ENCODE assay signal across 8 cellular contexts in genomic region chr1:12166834-12167492, GRCh38.
DNase-seq lines count a peak whose midpoint lies in the region; ATAC-seq and TF ChIP-seq lines count a peak whose summit lies in the region.

TSS of gene TNFRSF1B (plus strand) at chr1:12166991. CDS start at chr1:12167092, 101 bp downstream.

- peak within 1 kb of the TSS; percentile 53 for H3K4me3 ChIP-seq in astrocyte of the spinal cord (ENCODE audit: low read depth, low read length)
- peak within 1 kb of the TSS; percentile 36 for H3K4me3 ChIP-seq in iPS-18a (ENCODE audit: low read length)

- in situ Hi-C loops in astrocyte of the spinal cord (cut with HindIII; ENCODE audit: low sequenced_read_pairs): no loop called here

- H3K9ac ChIP-seq in iPS-18a (ENCODE audit: low read length): no peak within 1 kb of the TSS

- peak; percentile 34 for ATAC-seq in HG03097 (IDR thresholded peaks at IDR 0.05; ENCODE audit: low FRiP score, unreplicated experiment)

- peaks cover 4% of the 10 kb centered on the region for H3K4me1 ChIP-seq in iPS-18a (ENCODE audit: control insufficient read depth, low read depth, low read length)

- no peaks in the 10 kb centered on the region for H3K9me3 ChIP-seq in iPS-18a (ENCODE audit: control insufficient read depth, low read depth, low read length)

- no peak for TF ChIP-seq CTCF in astrocyte of the spinal cord (IDR thresholded peaks at IDR 0.05; ENCODE audit: low read depth, low read length)

- no peak within 1 kb of the TSS for H3K27ac ChIP-seq in iPS-18a (ENCODE audit: low read length)

- DNase-seq in NCI-H146 (lab: John Stamatoyannopoulos, UW): peak; percentile 21
- no peak for DNase-seq in NCI-H146 treated with DMSO at 0.1 percent for 48 hours (lab: John Stamatoyannopoulos, UW; ENCODE audit: unreplicated experiment)
- DNase-seq in T-helper 2 cell: peak; percentile 47 to 77 (median 59)
- DNase-seq in astrocyte of the spinal cord (ENCODE audit: low read depth, low spot score): no peak
- peak; percentile 77 for DNase-seq in stimulated activated CD4-positive, alpha-beta T cell treated with anti-CD3 and anti-CD28 coated beads, Interleukin-12 subunit alpha, Interleukin-12 subunit beta, amount 100 ng/mL, for 4 hours
- DNase-seq in DMS114 treated with DMSO at 0.1 percent for 48 hours (lab: John Stamatoyannopoulos, UW; ENCODE audit: unreplicated experiment): no peak

- peaks cover 53% of the 10 kb centered on the region for H3K27me3 ChIP-seq in iPS-18a (ENCODE audit: control insufficient read depth, insufficient read depth, low read length)

- H3K36me3 ChIP-seq in iPS-18a (ENCODE audit: control insufficient read depth, low read depth, low read length): no peaks in the 10 kb centered on the region

Comparison
In these comparisons a context has a peak if more than half of its experiments do, and no peak if none do; other contexts are left out.
1. DNase-seq: peak in NCI-H146 (single experiment), T-helper 2 cell (5 of 5) and stimulated activated CD4-positive, alpha-beta T cell treated with anti-CD3 and anti-CD28 coated beads, Interleukin-12 subunit alpha, Interleukin-12 subunit beta, amount 100 ng/mL, for 4 hours (single experiment); none in NCI-H146 treated with DMSO at 0.1 percent for 48 hours (single experiment), astrocyte of the spinal cord (single experiment) and DMS114 treated with DMSO at 0.1 percent for 48 hours (single experiment).